Comparison of ENCODE assay signal across 9 cellular contexts in genomic region chr4:83771113-83771705, GRCh38.
DNase-seq lines count a peak whose midpoint lies in the region; ATAC-seq and TF ChIP-seq lines count a peak whose summit lies in the region.
"Had no signal": no experiment of that assay in that cellular context is flagged by ENCODE, and none has a peak within 500 bp of the region (broad histone marks: within the 10 kb centered on the region; RNA-seq: fewer than 3 reads in every experiment).

No MANE protein-coding gene starts in this region.

- no peaks in the 10 kb centered on the region for H3K4me1 Mint-ChIP-seq in CD14-positive monocyte
- no peaks in the 10 kb centered on the region for H3K4me1 Mint-ChIP-seq in natural killer cell
- H3K4me1 Mint-ChIP-seq in naive thymus-derived CD4-positive, alpha-beta T cell, result no peaks in the 10 kb centered on the region
- H3K4me1 Mint-ChIP-seq: memory B cell had no signal

- H3K9me3 Mint-ChIP-seq in CD14-positive monocyte (no peaks in the 10 kb centered on the region), natural killer cell (no peaks in the 10 kb centered on the region)
- H3K9me3 Mint-ChIP-seq in naive thymus-derived CD4-positive, alpha-beta T cell, result peaks cover 0 to 3% (median 0%) of the 10 kb centered on the region in 11 donors
- H3K9me3 Mint-ChIP-seq: memory B cell had no signal

- peak; percentile 17 for TF ChIP-seq CTCF in CD14-positive monocyte (IDR thresholded peaks at IDR 0.05)
- peak; percentile 38 to 47 for TF ChIP-seq CTCF in left lung (IDR thresholded peaks at IDR 0.05)
- TF ChIP-seq CTCF in natural killer cell (IDR thresholded peaks at IDR 0.05), result no peak

- POLR2A ChIA-PET in naive thymus-derived CD4-positive, alpha-beta T cell (lab: Charles Lee), result no interaction called here

- CTCF ChIA-PET in naive thymus-derived CD4-positive, alpha-beta T cell (lab: Charles Lee), result no interaction called here

- H3K27ac Mint-ChIP-seq in CD14-positive monocyte (no peak overlapping the region), natural killer cell (no peak overlapping the region)
- no peak overlapping the region for H3K27ac Mint-ChIP-seq in naive thymus-derived CD4-positive, alpha-beta T cell
- H3K27ac Mint-ChIP-seq: memory B cell had no signal

- peaks cover 5 to 12% (median 9%) of the 10 kb centered on the region in 3 donors for H3K27me3 Mint-ChIP-seq in CD14-positive monocyte (ENCODE audit: low read depth in 3 of 3)
- peaks cover 7 to 8% of the 10 kb centered on the region in 2 donors for H3K27me3 Mint-ChIP-seq in natural killer cell (ENCODE audit: low read depth in 2 of 2)
- peaks cover 4 to 28% (median 24%) of the 10 kb centered on the region in 5 donors for H3K27me3 Mint-ChIP-seq in naive thymus-derived CD4-positive, alpha-beta T cell

- ATAC-seq in GM21526 (IDR thresholded peaks at IDR 0.05; ENCODE audit: low FRiP score, unreplicated experiment) (peak; percentile 53), left lung (peak; percentile 91), natural killer cell (no peak)
- no peak for ATAC-seq in naive thymus-derived CD4-positive, alpha-beta T cell

- DNase-seq in CD14-positive monocyte (ENCODE audit: low spot score) (no peak), NCI-H2227 (lab: John Stamatoyannopoulos, UW; ENCODE audit: unreplicated experiment) (peak; percentile 52), cerebellar cortex (ENCODE audit: low spot score) (peak; percentile 26), left lung (peak; percentile 33), natural killer cell (no peak)
- DNase-seq in activated CD4-positive, alpha-beta T cell treated with anti-CD3 and anti-CD28 coated beads, Interleukin-2, amount 50 U/mL, for 1 hour, result no peak
- no peak for DNase-seq in naive thymus-derived CD4-positive, alpha-beta T cell

- H3K4me3 ChIP-seq in left lung, result no peak overlapping the region
- H3K4me3 ChIP-seq in naive thymus-derived CD4-positive, alpha-beta T cell (ENCODE audit: low read length), result no peak overlapping the region

- H3K27me3 ChIP-seq in left lung, result peaks cover 0 to 5% of the 10 kb centered on the region in 2 donors
- no peaks in the 10 kb centered on the region for H3K27me3 ChIP-seq in naive thymus-derived CD4-positive, alpha-beta T cell (ENCODE audit: control insufficient read depth in 2 of 2, insufficient read depth in 2 of 2, low read length in 2 of 2)

- H3K4me3 Mint-ChIP-seq in CD14-positive monocyte (no peak overlapping the region), natural killer cell (no peak overlapping the region)
- no peak overlapping the region for H3K4me3 Mint-ChIP-seq in naive thymus-derived CD4-positive, alpha-beta T cell
- H3K4me3 Mint-ChIP-seq: memory B cell had no signal

- intact Hi-C loops in CD14-positive monocyte (cut with micrococcal nuclease), result no loop called here
- intact Hi-C loops in left lung (cut with DNase I), result no loop called here
- intact Hi-C loops in natural killer cell (cut with micrococcal nuclease), result no loop called here
- intact Hi-C loops in naive thymus-derived CD4-positive, alpha-beta T cell (cut with micrococcal nuclease), result no loop called here

- H3K36me3 Mint-ChIP-seq in CD14-positive monocyte (no peaks in the 10 kb centered on the region), natural killer cell (no peaks in the 10 kb centered on the region)
- H3K36me3 Mint-ChIP-seq in naive thymus-derived CD4-positive, alpha-beta T cell, result peaks cover 0 to 3% (median 0%) of the 10 kb centered on the region in 5 donors
- H3K36me3 Mint-ChIP-seq: memory B cell had no signal

- no peaks in the 10 kb centered on the region for H3K4me1 ChIP-seq in left lung
- H3K4me1 ChIP-seq in naive thymus-derived CD4-positive, alpha-beta T cell (ENCODE audit: control insufficient read depth in 2 of 2, insufficient read depth in 2 of 2, low read length in 2 of 2), result no peaks in the 10 kb centered on the region

- no peaks in the 10 kb centered on the region for H3K36me3 ChIP-seq in left lung
- H3K36me3 ChIP-seq in naive thymus-derived CD4-positive, alpha-beta T cell (ENCODE audit: control insufficient read depth in 2 of 3, insufficient read depth in 3 of 3, low read length in 3 of 3), result no peaks in the 10 kb centered on the region

- no peak overlapping the region for H3K27ac ChIP-seq in left lung
- H3K27ac ChIP-seq in naive thymus-derived CD4-positive, alpha-beta T cell (ENCODE audit: low read depth, low read length), result no peak overlapping the region

- no peaks in the 10 kb centered on the region for H3K9me3 ChIP-seq in left lung
- H3K9me3 ChIP-seq in naive thymus-derived CD4-positive, alpha-beta T cell (ENCODE audit: control insufficient read depth in 2 of 3, low read length in 3 of 3), result no peaks in the 10 kb centered on the region

Comparison
In these comparisons a context has a peak if more than half of its experiments do, and no peak if none do; other contexts are left out.
1. DNase-seq: peak in NCI-H2227 (single experiment), cerebellar cortex (single experiment) and left lung (2 of 2); none in CD14-positive monocyte (single experiment), natural killer cell (single experiment), activated CD4-positive, alpha-beta T cell treated with anti-CD3 and anti-CD28 coated beads, Interleukin-2, amount 50 U/mL, for 1 hour (single experiment) and naive thymus-derived CD4-positive, alpha-beta T cell (0 of 9).
2. ATAC-seq: peak in GM21526 (single experiment) and left lung (single experiment); none in natural killer cell (0 of 3) and naive thymus-derived CD4-positive, alpha-beta T cell (single experiment).